In genomic region chrX:129520151-129520550, GRCh38 we compare ENCODE assay signal across 32 cellular contexts. TPM values are rescaled to one million over a fixed set of nuclear protein-coding genes. Genes with fewer than 3 reads are reported as not detected.
"Had no signal": no experiment of that assay in that cellular context is flagged by ENCODE, and none has a peak within 500 bp of the region (broad histone marks: within the 10 kb centered on the region; RNA-seq: fewer than 3 reads in every experiment).

No MANE protein-coding gene starts in this region.

- H3K4me1 ChIP-seq: ascending aorta, foreskin keratinocyte, left lung, prostate gland, thyroid gland had no signal

- ATAC-seq: activated CD4-positive, CD25-positive, alpha-beta regulatory T cell treated with anti-CD3 and anti-CD28 coated beads, Interleukin-2, amount 50 U/mL, for 24 hours; esophagus mucosa; foreskin keratinocyte; left lung; lower lobe of right lung; natural killer cell; sciatic nerve; stimulated activated memory B cell treated with anti-CD40 and anti-IgM and Interleukin-4, amounts not matched to agents 10 μg/mL and 1 μg/mL and 100 μg/mL, for 72 hours; stimulated activated naive CD8-positive, alpha-beta T cell treated with anti-CD3 and anti-CD28 coated beads, Interleukin-15, amount 100 ng/mL, for 72 hours; upper lobe of right lung had no signal

- H3K9me3 ChIP-seq: adrenal gland, ascending aorta, left lung, lower lobe of right lung, neutrophil, prostate gland, thyroid gland, upper lobe of right lung had no signal

- H3K4me1 Mint-ChIP-seq: activated naive CD8-positive, alpha-beta T cell treated with anti-CD3 and anti-CD28 coated beads for 36 hours had no signal

- H3K36me3 Mint-ChIP-seq: activated CD4-positive, alpha-beta memory T cell treated with anti-CD3 and anti-CD28 coated beads for 36 hours; activated naive CD8-positive, alpha-beta T cell treated with anti-CD3 and anti-CD28 coated beads for 36 hours; natural killer cell; stimulated activated memory B cell treated with anti-CD40 and anti-IgM and Interleukin-4, amounts not matched to agents 10 μg/mL and 1 μg/mL and 100 μg/mL, for 72 hours had no signal

- H3K27ac ChIP-seq: ascending aorta, foreskin keratinocyte, left lung, lower lobe of right lung, neutrophil, prostate gland, skin epidermis, thyroid gland, upper lobe of right lung, VCaP had no signal

- H3K27ac Mint-ChIP-seq: activated CD4-positive, alpha-beta memory T cell treated with anti-CD3 and anti-CD28 coated beads for 36 hours; activated naive CD4-positive, alpha-beta T cell treated with anti-CD3 and anti-CD28 coated beads for 36 hours; activated naive CD8-positive, alpha-beta T cell treated with anti-CD3 and anti-CD28 coated beads for 36 hours; activated T-helper 1 cell treated with anti-CD3 and anti-CD28 coated beads, Interleukin-12 subunit alpha, Interleukin-12 subunit beta, Interleukin-2, Interleukin-4 antibody, amounts not matched to agents 30 ng/mL and 10 ng/mL and 1 ng/mL, durations not matched to agents 14 hours and 24 hours and 36 hours; natural killer cell; stimulated activated memory B cell treated with anti-CD40 and anti-IgM and Interleukin-4, amounts not matched to agents 10 μg/mL and 1 μg/mL and 100 μg/mL, for 72 hours; stimulated activated naive CD8-positive, alpha-beta T cell treated with anti-CD3 and anti-CD28 coated beads, Interleukin-15, amount 100 ng/mL, for 72 hours had no signal

- H3K4me3 Mint-ChIP-seq: activated CD4-positive, alpha-beta memory T cell treated with anti-CD3 and anti-CD28 coated beads for 36 hours; activated naive CD4-positive, alpha-beta T cell treated with anti-CD3 and anti-CD28 coated beads for 36 hours; activated naive CD8-positive, alpha-beta T cell treated with anti-CD3 and anti-CD28 coated beads for 36 hours; activated T-helper 1 cell treated with anti-CD3 and anti-CD28 coated beads, Interleukin-12 subunit alpha, Interleukin-12 subunit beta, Interleukin-2, Interleukin-4 antibody, amounts not matched to agents 30 ng/mL and 10 ng/mL and 1 ng/mL, durations not matched to agents 14 hours and 24 hours and 36 hours; natural killer cell; stimulated activated memory B cell treated with anti-CD40 and anti-IgM and Interleukin-4, amounts not matched to agents 10 μg/mL and 1 μg/mL and 100 μg/mL, for 72 hours; stimulated activated naive CD8-positive, alpha-beta T cell treated with anti-CD3 and anti-CD28 coated beads, Interleukin-15, amount 100 ng/mL, for 72 hours had no signal

- H3K36me3 ChIP-seq: adrenal gland, left lung, neutrophil, prostate gland, upper lobe of right lung had no signal

- H3K4me3 ChIP-seq: ascending aorta, left lung, lower lobe of right lung, prostate gland, skin epidermis, thyroid gland, upper lobe of right lung had no signal

- H3K27me3 ChIP-seq: adrenal gland, ascending aorta, foreskin keratinocyte, thyroid gland, upper lobe of right lung had no signal

- DNase-seq: activated CD4-positive, alpha-beta memory T cell treated with anti-CD3 and anti-CD28 coated beads for 36 hours; activated CD4-positive, alpha-beta T cell treated with anti-CD3 and anti-CD28 coated beads for 48 hours; activated CD8-positive, alpha-beta memory T cell treated with anti-CD3 and anti-CD28 coated beads, Interleukin-2, amount 50 U/mL, for 4 hours; activated effector memory CD4-positive, alpha-beta T cell treated with anti-CD3 and anti-CD28 coated beads, Interleukin-2, amount 50 U/mL, for 16 hours; activated naive CD4-positive, alpha-beta T cell treated with anti-CD3 and anti-CD28 coated beads for 36 hours; activated naive CD8-positive, alpha-beta T cell treated with anti-CD3 and anti-CD28 coated beads for 36 hours; activated T-cell treated with anti-CD3 and anti-CD28 coated beads, Interleukin-2, amount 50 U/mL, for 1 hour; caudate nucleus; foreskin keratinocyte; left lung; lower lobe of right lung; mesenchymal stem cell; natural killer cell; retina; stimulated activated CD4-positive, alpha-beta T cell treated with anti-CD3 and anti-CD28 coated beads, Interleukin-1b, Interleukin-23, amount 100 ng/mL, for 48 hours; stimulated activated CD4-positive, alpha-beta T cell treated with anti-CD3 and anti-CD28 coated beads, Interleukin-4, amount 100 ng/mL, for 4 hours; stimulated activated CD8-positive, alpha-beta memory T cell treated with anti-CD3 and anti-CD28 coated beads, Interleukin-4, amount 100 ng/mL, for 48 hours; stimulated activated naive CD8-positive, alpha-beta T cell treated with anti-CD3 and anti-CD28 coated beads, Interleukin-15, amount 100 ng/mL, for 72 hours; T-helper 1 cell; thyroid gland; upper lobe of right lung had no signal

- H3K9me3 Mint-ChIP-seq: activated CD4-positive, alpha-beta memory T cell treated with anti-CD3 and anti-CD28 coated beads for 36 hours; activated naive CD4-positive, alpha-beta T cell treated with anti-CD3 and anti-CD28 coated beads for 36 hours; activated naive CD8-positive, alpha-beta T cell treated with anti-CD3 and anti-CD28 coated beads for 36 hours; activated T-helper 1 cell treated with anti-CD3 and anti-CD28 coated beads, Interleukin-12 subunit alpha, Interleukin-12 subunit beta, Interleukin-2, Interleukin-4 antibody, amounts not matched to agents 30 ng/mL and 10 ng/mL and 1 ng/mL, durations not matched to agents 14 hours and 24 hours and 36 hours; natural killer cell; stimulated activated memory B cell treated with anti-CD40 and anti-IgM and Interleukin-4, amounts not matched to agents 10 μg/mL and 1 μg/mL and 100 μg/mL, for 72 hours; stimulated activated naive CD8-positive, alpha-beta T cell treated with anti-CD3 and anti-CD28 coated beads, Interleukin-15, amount 100 ng/mL, for 72 hours had no signal

RNA-seq across cellular contexts. Expression of gene SMARCA1, which starts 3.1 kb away (rescaled TPM):
- total RNA-seq: activated T-helper 1 cell treated with anti-CD3 and anti-CD28 coated beads, Interleukin-12 subunit alpha, Interleukin-12 subunit beta, Interleukin-2, Interleukin-4 antibody, amounts not matched to agents 30 ng/mL and 10 ng/mL and 1 ng/mL, durations not matched to agents 14 hours and 24 hours and 36 hours had no signal
